In genomic region chr3:94336076-94336741, GRCh38 we compare ENCODE assay signal across 10 cellular contexts.
DNase-seq lines count a peak whose midpoint lies in the region; FAIRE-seq and TF ChIP-seq lines count a peak whose summit lies in the region.
"Had no signal": no experiment of that assay in that cellular context is flagged by ENCODE, and none has a peak within 500 bp of the region (broad histone marks: within the 10 kb centered on the region; RNA-seq: fewer than 3 reads in every experiment).

No MANE protein-coding gene starts in this region.

- in situ Hi-C loops in GM13976 (cut with MboI; ENCODE audit: low sequenced_read_pairs, unreplicated experiment), result no loop called here

- H3K36me3 Mint-ChIP-seq in progenitor cell of endocrine pancreas (ENCODE audit: insufficient read depth), result no peaks in the 10 kb centered on the region
- H3K36me3 Mint-ChIP-seq: naive B cell had no signal

- H3K27me3 Mint-ChIP-seq in progenitor cell of endocrine pancreas, result no peaks in the 10 kb centered on the region
- H3K27me3 Mint-ChIP-seq: naive B cell had no signal

- WGBS in lower leg skin, 2 donors, result 36 to 38% methylated on average over 3 of the region's 3 CpGs

- no peak overlapping the region for H3K27ac Mint-ChIP-seq in progenitor cell of endocrine pancreas
- H3K27ac Mint-ChIP-seq: naive B cell had no signal

- FAIRE-seq in GM19239 (lab: Jason Lieb, UNC), result no peak

- intact Hi-C loops in lower leg skin (cut with DNase I; ENCODE audit: low total_unique reads), result no loop called here

- H3K4me3 ChIP-seq in fibroblast of mammary gland (ENCODE audit: control insufficient read depth, low read depth, low read length), result no peak overlapping the region
- no peak overlapping the region for H3K4me3 ChIP-seq in lower leg skin (ENCODE audit: low read depth, poor library complexity, severe bottlenecking)
- H3K4me3 ChIP-seq: SJSA1 had no signal

- no peak overlapping the region for H3K4me3 Mint-ChIP-seq in progenitor cell of endocrine pancreas (ENCODE audit: low read depth)
- H3K4me3 Mint-ChIP-seq: naive B cell had no signal

- no peak for TF ChIP-seq POLR2A in lower leg skin (IDR thresholded peaks at IDR 0.05)

- no peak for DNase-seq in GM13976 (ENCODE audit: low spot score)
- peak; percentile 21 for DNase-seq in NCI-H748 (lab: John Stamatoyannopoulos, UW; ENCODE audit: unreplicated experiment)
- DNase-seq in fibroblast of mammary gland (ENCODE audit: low read depth), result peak; percentile 59
- DNase-seq in progenitor cell of endocrine pancreas (ENCODE audit: low spot score, unreplicated experiment), result no peak
- no peak for DNase-seq in GM19239 (ENCODE audit: insufficient read length, low spot score)
- DNase-seq in lower leg skin (ENCODE audit: low spot score in 2 of 2), result no peak
- DNase-seq in CD1c-positive myeloid dendritic cell (ENCODE audit: extremely low spot score), result no peak
- DNase-seq in effector CD8-positive, alpha-beta T cell (lab: John Stamatoyannopoulos, UW), result no peak
- DNase-seq: naive B cell had no signal

- H3K4me1 Mint-ChIP-seq in progenitor cell of endocrine pancreas (ENCODE audit: low read depth), result no peaks in the 10 kb centered on the region
- H3K4me1 Mint-ChIP-seq: naive B cell had no signal

- H3K9me3 Mint-ChIP-seq in progenitor cell of endocrine pancreas (ENCODE audit: low read depth), result no peaks in the 10 kb centered on the region

- TF ChIP-seq CTCF in GM13976 (IDR thresholded peaks at IDR 0.05; ENCODE audit: borderline replicate concordance, control extremely low read depth, extremely low read depth, insufficient read depth, missing control alignments) (peak; percentile 6), fibroblast of mammary gland (conservative IDR thresholded peaks at IDR 0.05; ENCODE audit: control insufficient read depth, insufficient read depth, low read depth, low read length) (peak; percentile 39), progenitor cell of endocrine pancreas (IDR thresholded peaks at IDR 0.05; ENCODE audit: unreplicated experiment) (peak; percentile 61), lower leg skin (IDR thresholded peaks at IDR 0.05) (no peak)

Comparison
In these comparisons a context has a peak if more than half of its experiments do, and no peak if none do; other contexts are left out.
1. DNase-seq: peak in NCI-H748 (single experiment) and fibroblast of mammary gland (single experiment); none in GM13976 (single experiment), progenitor cell of endocrine pancreas (single experiment), GM19239 (single experiment), lower leg skin (0 of 2), CD1c-positive myeloid dendritic cell (single experiment) and effector CD8-positive, alpha-beta T cell (single experiment).
2. CTCF ChIP-seq: peak in GM13976 (single experiment), fibroblast of mammary gland (single experiment) and progenitor cell of endocrine pancreas (single experiment); none in lower leg skin (0 of 3).